Comparison of ENCODE assay signal across 8 cellular contexts in the genomic region with DNA sequence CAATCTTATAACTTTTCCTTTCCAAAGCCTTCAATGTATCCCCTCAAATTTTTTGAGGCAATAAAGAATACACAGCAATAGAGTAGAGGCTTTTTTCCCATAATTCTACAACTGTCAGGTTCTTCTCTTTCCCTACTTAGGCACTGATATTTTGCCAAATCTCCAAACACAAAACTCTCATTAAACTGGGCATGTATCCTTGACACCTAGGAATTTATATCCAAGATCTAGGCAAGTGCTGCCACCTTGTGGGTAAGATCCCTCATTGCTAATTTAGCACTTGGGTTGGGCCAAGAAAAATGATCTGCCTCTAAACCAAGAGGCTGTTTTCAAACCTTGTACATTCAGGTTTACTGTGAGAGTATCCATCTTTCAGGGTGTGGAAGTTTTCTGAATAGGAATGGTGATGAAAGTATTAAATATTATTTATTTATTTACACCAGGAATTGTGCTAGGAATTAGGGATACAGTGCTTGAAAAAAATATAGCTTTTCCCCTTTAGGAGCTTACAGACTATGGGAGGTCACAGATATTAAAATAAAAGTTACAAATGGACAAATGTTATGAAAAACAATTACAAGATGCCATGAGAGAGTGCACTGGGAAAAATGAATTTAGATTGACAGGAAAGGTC. TPM values are rescaled to one million over a fixed set of nuclear protein-coding genes. Genes with fewer than 3 reads are reported as not detected.
DNase-seq lines count a peak whose midpoint lies in the region; ATAC-seq and TF ChIP-seq lines count a peak whose summit lies in the region.
"Had no signal": no experiment of that assay in that cellular context is flagged by ENCODE, and none has a peak within 500 bp of the region (broad histone marks: within the 10 kb centered on the region; RNA-seq: fewer than 3 reads in every experiment).

No MANE protein-coding gene starts in this region.

- H3K4me3 Mint-ChIP-seq in immature natural killer cell: no peak overlapping the region
- H3K4me3 Mint-ChIP-seq: dendritic cell treated with granulocyte-macrophage colony-stimulating factor and Interleukin-4, amounts not matched to agents 40 ng/mL and 50 ng/mL, for 4 days had no signal

- TF ChIP-seq CTCF in GM06990 (IDR thresholded peaks at IDR 0.05; ENCODE audit: insufficient read depth, low read length, poor library complexity, severe bottlenecking): peak; percentile 72
- peak; percentile 83 for TF ChIP-seq CTCF in MM.1S (IDR thresholded peaks at IDR 0.05; ENCODE audit: low read length)
- peak; percentile 85 for TF ChIP-seq CTCF in SK-N-SH (IDR thresholded peaks at IDR 0.05)
- TF ChIP-seq CTCF in brain microvascular endothelial cell (IDR thresholded peaks at IDR 0.05; ENCODE audit: low read depth, low read length, missing control alignments): peak; percentile 82

- 0 out of 2 replicates have a peak, but pooled peaks cover 5% of the 10 kb centered on the region for H3F3A ChIP-seq in MM.1S (ENCODE audit: insufficient read depth, low read length)
- no peaks in the 10 kb centered on the region for H3F3A ChIP-seq in SK-N-SH (replicated peaks; ENCODE audit: insufficient read depth)

- H3K27ac Mint-ChIP-seq in immature natural killer cell: peak overlapping the region in 2 of 6 donors; percentile 23 to 45

- H3K4me1 ChIP-seq in MM.1S (ENCODE audit: low read length) (peaks cover 15% of the 10 kb centered on the region; the same call in 1 of the 2 replicates), SK-N-SH (ENCODE audit: control insufficient read depth in 1 of 2, insufficient read depth in 2 of 2, low read depth in 1 of 2, low read length in 1 of 2) (no peaks in the 10 kb centered on the region)

- peaks cover 0 to 6% of the 10 kb centered on the region in 2 donors for H3K4me1 Mint-ChIP-seq in immature natural killer cell

- H3K27me3 Mint-ChIP-seq in immature natural killer cell (ENCODE audit: low read depth in 3 of 3): peaks cover 0 to 2% (median 1%) of the 10 kb centered on the region in 3 donors
- H3K27me3 Mint-ChIP-seq: dendritic cell treated with granulocyte-macrophage colony-stimulating factor and Interleukin-4, amounts not matched to agents 40 ng/mL and 50 ng/mL, for 4 days had no signal

- H3K4me2 ChIP-seq in MM.1S (ENCODE audit: low read depth, low read length): no peak overlapping the region
- no peak overlapping the region for H3K4me2 ChIP-seq in SK-N-SH

- H3K9me2 ChIP-seq in MM.1S (replicated peaks; ENCODE audit: insufficient read depth, low read length): no peaks in the 10 kb centered on the region
- H3K9me2 ChIP-seq in SK-N-SH: no peaks in the 10 kb centered on the region

- no peak overlapping the region for H3K9ac ChIP-seq in MM.1S (ENCODE audit: low read length)
- no peak overlapping the region for H3K9ac ChIP-seq in SK-N-SH

- H3K27ac ChIP-seq in MM.1S (ENCODE audit: low read length) (no peak overlapping the region), SK-N-SH (ENCODE audit: low read depth in 2 of 2, low read length in 1 of 2) (no peak overlapping the region; a peak in 1 of 4 replicates), brain microvascular endothelial cell (no peak overlapping the region)

- no peak for TF ChIP-seq EP300 in SK-N-SH (IDR thresholded peaks at IDR 0.05; ENCODE audit: borderline replicate concordance in 1 of 2, low read depth in 1 of 2, low read length in 1 of 2)

- DNase-seq in GM06990 (ENCODE audit: extremely low read depth, insufficient read length) (no peak), MM.1S (peak; percentile 76), SK-N-SH (peak; percentile 61), brain microvascular endothelial cell (peak; percentile 52), immature natural killer cell (peak; percentile 47 to 60 (median 52))
- DNase-seq in stimulated activated CD4-positive, alpha-beta T cell treated with anti-CD3 and anti-CD28 coated beads, Interleukin-2, amount 100 ng/mL, for 24 hours: peak; percentile 46 to 57

- H3K36me3 Mint-ChIP-seq in immature natural killer cell: peaks cover 4 to 31% (median 24%) of the 10 kb centered on the region in 3 donors

- ATAC-seq in HG02623 (IDR thresholded peaks at IDR 0.05; ENCODE audit: unreplicated experiment): no peak

- no peaks in the 10 kb centered on the region for H3K9me3 Mint-ChIP-seq in immature natural killer cell
- H3K9me3 Mint-ChIP-seq: dendritic cell treated with granulocyte-macrophage colony-stimulating factor and Interleukin-4, amounts not matched to agents 40 ng/mL and 50 ng/mL, for 4 days had no signal

- in situ Hi-C loops in brain microvascular endothelial cell (cut with HindIII; ENCODE audit: low pct_ligation_motif_present, low sequenced_read_pairs): no loop called here

- H3K4me3 ChIP-seq in GM06990 (replicated peaks; ENCODE audit: low read depth, low read length): no peak overlapping the region
- H3K4me3 ChIP-seq in MM.1S (ENCODE audit: low read length): no peak overlapping the region
- no peak overlapping the region for H3K4me3 ChIP-seq in SK-N-SH (ENCODE audit: low read depth in 2 of 2, low read length in 1 of 2)
- no peak overlapping the region for H3K4me3 ChIP-seq in brain microvascular endothelial cell (ENCODE audit: low read depth, low read length)

- TF ChIP-seq RAD21 in SK-N-SH (IDR thresholded peaks at IDR 0.05; ENCODE audit: low read length): peak; percentile 87

- no peaks in the 10 kb centered on the region for H3K79me2 ChIP-seq in MM.1S (ENCODE audit: low read length)
- no peaks in the 10 kb centered on the region for H3K79me2 ChIP-seq in SK-N-SH (ENCODE audit: insufficient read depth)

- no peaks in the 10 kb centered on the region for H4K20me1 ChIP-seq in MM.1S (ENCODE audit: insufficient read depth, low read length)
- H4K20me1 ChIP-seq in SK-N-SH (ENCODE audit: insufficient read depth): peaks cover 9% of the 10 kb centered on the region; the same call in 1 of the 2 replicates

- H3K9me3 ChIP-seq in MM.1S (replicated peaks; ENCODE audit: insufficient read depth, low read length) (no peaks in the 10 kb centered on the region), SK-N-SH (no peaks in the 10 kb centered on the region)

- peaks cover under 1% of the 10 kb centered on the region for H3K36me3 ChIP-seq in GM06990 (ENCODE audit: control insufficient read depth, insufficient read depth, low read length)
- H3K36me3 ChIP-seq in MM.1S (replicated peaks; ENCODE audit: insufficient read depth, low read length): no peaks in the 10 kb centered on the region
- peaks cover 22 to 46% of the 10 kb centered on the region in 2 experiments for H3K36me3 ChIP-seq in SK-N-SH (replicated peaks in 1 of 2; ENCODE audit: control insufficient read depth in 1 of 2, insufficient read depth in 2 of 2, low read length in 1 of 2)
- peaks cover 9% of the 10 kb centered on the region for H3K36me3 ChIP-seq in brain microvascular endothelial cell (replicated peaks)

- H2AFZ ChIP-seq in MM.1S (ENCODE audit: low read length): no peak overlapping the region
- H2AFZ ChIP-seq in SK-N-SH (ENCODE audit: low read depth): no peak overlapping the region

- H3K27me3 ChIP-seq in GM06990 (replicated peaks; ENCODE audit: control insufficient read depth, insufficient read depth, low read length) (no peaks in the 10 kb centered on the region), MM.1S (replicated peaks; ENCODE audit: insufficient read depth, low read length) (no peaks in the 10 kb centered on the region), SK-N-SH (ENCODE audit: insufficient read depth) (no peaks in the 10 kb centered on the region), brain microvascular endothelial cell (replicated peaks) (no peaks in the 10 kb centered on the region)

- CTCF ChIA-PET in SK-N-SH (lab: Yijun Ruan, JAX): interaction anchor here (0.6 to 28.6 kb wide), 49 partner anchors 8 to 308 kb away, joined by 3 to 677 read pairs (median 4); a partner anchor contains a TSS

- POLR2A ChIA-PET in SK-N-SH (lab: Yijun Ruan, JAX): interaction anchor here (1.2 to 1.7 kb wide), 3 partner anchors 17 to 147 kb away, joined by 4 to 6 read pairs (median 5); a partner anchor contains a TSS

TF ChIP-seq in SK-N-SH, 30 proteins besides CTCF, POLR2A, EP300 and RAD21 (continues in another document):
- no peak for TF ChIP-seq TEAD4 (IDR thresholded peaks at IDR 0.05; ENCODE audit: borderline replicate concordance, insufficient read depth)
- TF ChIP-seq, protein P1, sequence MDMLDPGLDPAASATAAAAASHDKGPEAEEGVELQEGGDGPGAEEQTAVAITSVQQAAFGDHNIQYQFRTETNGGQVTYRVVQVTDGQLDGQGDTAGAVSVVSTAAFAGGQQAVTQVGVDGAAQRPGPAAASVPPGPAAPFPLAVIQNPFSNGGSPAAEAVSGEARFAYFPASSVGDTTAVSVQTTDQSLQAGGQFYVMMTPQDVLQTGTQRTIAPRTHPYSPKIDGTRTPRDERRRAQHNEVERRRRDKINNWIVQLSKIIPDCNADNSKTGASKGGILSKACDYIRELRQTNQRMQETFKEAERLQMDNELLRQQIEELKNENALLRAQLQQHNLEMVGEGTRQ (IDR thresholded peaks at IDR 0.05; ENCODE audit: borderline replicate concordance, low read depth, low read length): no peak
- TF ChIP-seq, protein P2, sequence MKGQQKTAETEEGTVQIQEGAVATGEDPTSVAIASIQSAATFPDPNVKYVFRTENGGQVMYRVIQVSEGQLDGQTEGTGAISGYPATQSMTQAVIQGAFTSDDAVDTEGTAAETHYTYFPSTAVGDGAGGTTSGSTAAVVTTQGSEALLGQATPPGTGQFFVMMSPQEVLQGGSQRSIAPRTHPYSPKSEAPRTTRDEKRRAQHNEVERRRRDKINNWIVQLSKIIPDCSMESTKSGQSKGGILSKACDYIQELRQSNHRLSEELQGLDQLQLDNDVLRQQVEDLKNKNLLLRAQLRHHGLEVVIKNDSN (IDR thresholded peaks at IDR 0.05; ENCODE audit: borderline replicate concordance, low read depth): no peak
- TF ChIP-seq TCF12 (IDR thresholded peaks at IDR 0.05): no peak

RNA-seq across cellular contexts. Expression of a gene that starts 17.6 kb away (rescaled TPM):
- polyA plus RNA-seq in SK-N-SH (2012; rRNA removed) (11.5 and 18.6 TPM in 2 replicates), immature natural killer cell (10 to 100 TPM in 2 of 3 donors, 1 to 10 TPM in 1; 9.8 to 10.5 (median 10.0) TPM)
- polyA plus RNA-seq in SK-N-SH (2012; cell fraction: cytosol; rRNA removed): 8.4 and 9.6 TPM in 2 replicates
- polyA plus RNA-seq in SK-N-SH (2012; cell fraction: nucleus; rRNA removed): 32.6 and 58.4 TPM in 2 replicates

RNA-seq across cellular contexts. Expression of a gene that starts 18.1 kb away (rescaled TPM):
- 11.3 and 15.6 TPM in 2 replicates for polyA plus RNA-seq in SK-N-SH (2012; rRNA removed)
- polyA plus RNA-seq in SK-N-SH (2012; cell fraction: cytosol; rRNA removed): 14.7 and 15.2 TPM in 2 replicates
- polyA plus RNA-seq in SK-N-SH (2012; cell fraction: nucleus; rRNA removed): 12.8 and 29.9 TPM in 2 replicates
- 10 to 100 TPM; 11.0 to 15.8 (median 12.8) TPM for polyA plus RNA-seq in immature natural killer cell
